In the genomic region with DNA sequence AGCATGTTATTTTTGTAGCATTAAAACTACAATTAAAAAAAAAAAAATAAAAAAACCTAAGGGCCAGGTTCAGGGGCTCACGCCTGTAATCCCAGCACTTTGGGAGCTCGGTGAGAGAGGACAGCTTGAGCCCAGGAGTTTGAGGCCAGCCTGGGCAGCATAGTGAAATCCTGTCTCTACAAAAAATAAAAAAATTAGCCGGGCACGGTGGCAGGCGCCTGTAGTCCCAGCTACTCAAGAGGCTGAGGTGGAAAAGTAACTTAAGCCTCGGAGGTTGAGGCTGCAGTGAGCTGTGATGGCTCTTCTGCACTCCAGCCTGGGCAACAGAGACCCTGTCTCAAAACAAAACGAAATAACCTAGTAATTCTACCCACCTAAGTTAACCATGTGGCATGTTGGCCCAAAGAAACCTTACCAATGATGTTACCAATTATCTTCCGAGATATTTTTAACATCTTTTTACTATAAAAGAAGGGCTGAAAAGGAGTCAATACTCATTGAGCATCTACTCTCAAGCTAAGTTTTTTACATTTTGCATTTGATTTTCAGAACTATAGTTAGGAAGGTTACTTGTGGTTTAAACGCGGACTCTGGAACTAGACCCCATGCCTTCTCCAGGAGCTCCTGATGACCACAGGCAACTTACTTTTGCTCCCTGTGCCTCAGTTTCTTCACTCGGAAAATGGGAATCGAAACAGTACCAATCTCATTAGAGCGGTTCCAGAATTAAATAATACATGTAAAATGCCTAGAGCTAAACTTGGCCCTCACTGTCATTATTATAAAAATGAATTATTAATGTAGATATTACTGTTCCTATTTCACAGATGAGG, we compare ENCODE assay signal across 8 cellular contexts. TPM values are rescaled to one million over a fixed set of nuclear protein-coding genes. Genes with fewer than 3 reads are reported as not detected.
A peak's percentile ranks its signal among the peaks of the same experiment; 100 is the strongest.
DNase-seq lines count a peak whose midpoint lies in the region; ATAC-seq, FAIRE-seq and TF ChIP-seq lines count a peak whose summit lies in the region.

No MANE protein-coding gene starts in this region.

- H3K9me3 Mint-ChIP-seq in activated naive CD4-positive, alpha-beta T cell treated with anti-CD3 and anti-CD28 coated beads for 36 hours: no peaks in the 10 kb centered on the region
- H3K9me3 Mint-ChIP-seq in astrocyte (ENCODE audit: unreplicated experiment): no peaks in the 10 kb centered on the region

- H3K27me3 ChIP-seq in astrocyte (ENCODE audit: insufficient read depth, low read length) (no peaks in the 10 kb centered on the region), right lobe of liver (no peaks in the 10 kb centered on the region), transverse colon (no peaks in the 10 kb centered on the region)

- in situ Hi-C loops in transverse colon (cut with MboI; ENCODE audit: low pct_ligation_motif_present in 1 of 4, low pct_unique_long_range_greater_than_20kb in 1 of 4, low sequenced_read_pairs in 3 of 4): no loop called here

- peaks cover 59% of the 10 kb centered on the region for H4K20me1 ChIP-seq in astrocyte (ENCODE audit: insufficient read depth, low read length)

- peaks cover 94% of the 10 kb centered on the region for H3K79me2 ChIP-seq in astrocyte (ENCODE audit: insufficient read depth, low read length)

- H3K4me3 Mint-ChIP-seq in activated naive CD4-positive, alpha-beta T cell treated with anti-CD3 and anti-CD28 coated beads for 36 hours: peak overlapping the region; percentile 72
- peak overlapping the region; percentile 92 for H3K4me3 Mint-ChIP-seq in astrocyte (ENCODE audit: unreplicated experiment)

- H3K27ac ChIP-seq in astrocyte (ENCODE audit: low read depth, low read length): peak overlapping the region; percentile 92
- peak overlapping the region; percentile 96 to 99 (median 97) for H3K27ac ChIP-seq in right lobe of liver
- peak overlapping the region; percentile 96 to 99 (median 98) for H3K27ac ChIP-seq in transverse colon

- peak overlapping the region; percentile 94 for H3K4me3 ChIP-seq in astrocyte (ENCODE audit: insufficient read depth, low read depth, low read length)
- H3K4me3 ChIP-seq in right lobe of liver: peak overlapping the region; percentile 85 to 93 (median 90)
- peak overlapping the region; percentile 52 to 100 (median 91) for H3K4me3 ChIP-seq in transverse colon

- intact Hi-C loops in activated naive CD4-positive, alpha-beta T cell treated with anti-CD3 and anti-CD28 coated beads for 36 hours (cut with micrococcal nuclease): loop anchor here (1.0 to 10.0 kb wide), 4 partner anchors 7 to 899 kb away; partner anchors contain the start of genes CCDC7 and KIF5B
- intact Hi-C loops in right lobe of liver (cut with DNase I) (no loop called here), transverse colon (cut with DNase I; ENCODE audit: low total_unique reads) (loop anchor here (10.0 kb wide), 1 partner anchor 48 kb away; no protein-coding TSS in a partner anchor)

- peaks cover 47% of the 10 kb centered on the region for H3K4me1 Mint-ChIP-seq in activated naive CD4-positive, alpha-beta T cell treated with anti-CD3 and anti-CD28 coated beads for 36 hours (ENCODE audit: low read depth)
- H3K4me1 Mint-ChIP-seq in astrocyte (ENCODE audit: low read depth, unreplicated experiment): peaks cover 36% of the 10 kb centered on the region

- H3K27ac Mint-ChIP-seq in activated naive CD4-positive, alpha-beta T cell treated with anti-CD3 and anti-CD28 coated beads for 36 hours: no peak overlapping the region
- H3K27ac Mint-ChIP-seq in astrocyte (ENCODE audit: unreplicated experiment): peak overlapping the region; percentile 93

- CTCF ChIA-PET in activated naive CD4-positive, alpha-beta T cell treated with anti-CD3 and anti-CD28 coated beads for 36 hours (lab: Charles Lee): interaction anchor here (0.5 to 1.3 kb wide), 3 partner anchors 24 to 306 kb away, joined by 3 to 8 read pairs (median 5); no protein-coding TSS in a partner anchor

- peak overlapping the region; percentile 97 for H3K4me2 ChIP-seq in astrocyte (ENCODE audit: low read length)

- H3K36me3 ChIP-seq in astrocyte (ENCODE audit: insufficient read depth, low read length) (peaks cover 18% of the 10 kb centered on the region), right lobe of liver (no peaks in the 10 kb centered on the region), transverse colon (no peaks in the 10 kb centered on the region)

- no peak for TF ChIP-seq CTCF in astrocyte (IDR thresholded peaks at IDR 0.05; ENCODE audit: insufficient read depth, low read depth, low read length)
- no peak for TF ChIP-seq CTCF in right lobe of liver (IDR thresholded peaks at IDR 0.05)
- no peak for TF ChIP-seq CTCF in transverse colon (IDR thresholded peaks at IDR 0.05)

- TF ChIP-seq POLR2A in right lobe of liver (IDR thresholded peaks at IDR 0.05) (no peak), transverse colon (IDR thresholded peaks at IDR 0.05) (no peak)

- peak overlapping the region; percentile 100 for H3K9ac ChIP-seq in astrocyte (ENCODE audit: low read length)

- H3K27me3 Mint-ChIP-seq in activated naive CD4-positive, alpha-beta T cell treated with anti-CD3 and anti-CD28 coated beads for 36 hours (ENCODE audit: low read depth): peaks cover 10% of the 10 kb centered on the region
- H3K27me3 Mint-ChIP-seq in astrocyte (ENCODE audit: low read depth, unreplicated experiment): no peaks in the 10 kb centered on the region

- ATAC-seq in right lobe of liver: no peak
- no peak for ATAC-seq in GM21423 (IDR thresholded peaks at IDR 0.05; ENCODE audit: unreplicated experiment)
- no peak for ATAC-seq in GM19328 (IDR thresholded peaks at IDR 0.05; ENCODE audit: unreplicated experiment)

- 15% methylated on average over 12 of the region's 13 CpGs for WGBS in right lobe of liver (ENCODE audit: insufficient coverage, low coverage, low lambda C conversion rate, missing lambda C conversion rate)
- WGBS in transverse colon (ENCODE audit: low coverage in 1 of 2), 2 donors: 25% methylated on average over 5 to 13 of the region's 13 CpGs

- H3K9me3 ChIP-seq in astrocyte (ENCODE audit: insufficient read depth, low read depth, low read length) (no peaks in the 10 kb centered on the region), right lobe of liver (no peaks in the 10 kb centered on the region), transverse colon (no peaks in the 10 kb centered on the region)

- DNase-seq in activated naive CD4-positive, alpha-beta T cell treated with anti-CD3 and anti-CD28 coated beads for 36 hours: no peak
- DNase-seq in activated naive CD4-positive, alpha-beta T cell treated with Interleukin-2 at 50 U/mL for 16 hours: no peak
- DNase-seq in astrocyte (ENCODE audit: low read depth): no peak
- no peak for DNase-seq in right lobe of liver
- no peak for DNase-seq in transverse colon
- DNase-seq in D341Med (ENCODE audit: low spot score): no peak

- H2AFZ ChIP-seq in astrocyte (ENCODE audit: low read depth, low read length): no peak overlapping the region

- TF ChIP-seq EP300 in transverse colon (IDR thresholded peaks at IDR 0.05; ENCODE audit: low read depth): no peak

- H3K36me3 Mint-ChIP-seq in activated naive CD4-positive, alpha-beta T cell treated with anti-CD3 and anti-CD28 coated beads for 36 hours (ENCODE audit: low read depth): no peaks in the 10 kb centered on the region
- peaks cover 11% of the 10 kb centered on the region for H3K36me3 Mint-ChIP-seq in astrocyte (ENCODE audit: low read depth, unreplicated experiment)

- H3K4me1 ChIP-seq in astrocyte (ENCODE audit: insufficient read depth, low read length) (peaks cover 51% of the 10 kb centered on the region), right lobe of liver (peaks cover 0 to 44% (median 18%) of the 10 kb centered on the region in 4 donors), transverse colon (peaks cover 12 to 64% (median 53%) of the 10 kb centered on the region in 4 donors)

- FAIRE-seq in astrocyte (lab: Jason Lieb, UNC): no peak

RNA-seq across cellular contexts. Expression of gene ITGB1, which starts 1.4 kb away (rescaled TPM):
- 10 to 100 TPM; 30.3 to 34.5 TPM for total RNA-seq in activated naive CD4-positive, alpha-beta T cell treated with anti-CD3 and anti-CD28 coated beads for 36 hours
- total RNA-seq in astrocyte: 2,575 and 2,956 TPM in 2 replicates
- 100 to 1,000 TPM; 120 to 301 (median 239) TPM for total RNA-seq in right lobe of liver
- 100 to 1,000 TPM; 135 to 362 (median 252) TPM for total RNA-seq in transverse colon

Comparison
In these comparisons a context has a peak if more than half of its experiments do, and no peak if none do; other contexts are left out.
1. intact Hi-C loops: an anchor here in activated naive CD4-positive, alpha-beta T cell treated with anti-CD3 and anti-CD28 coated beads for 36 hours (1.0 to 10.0 kb wide) and transverse colon (10.0 kb wide); none called in right lobe of liver.